In the genomic region with DNA sequence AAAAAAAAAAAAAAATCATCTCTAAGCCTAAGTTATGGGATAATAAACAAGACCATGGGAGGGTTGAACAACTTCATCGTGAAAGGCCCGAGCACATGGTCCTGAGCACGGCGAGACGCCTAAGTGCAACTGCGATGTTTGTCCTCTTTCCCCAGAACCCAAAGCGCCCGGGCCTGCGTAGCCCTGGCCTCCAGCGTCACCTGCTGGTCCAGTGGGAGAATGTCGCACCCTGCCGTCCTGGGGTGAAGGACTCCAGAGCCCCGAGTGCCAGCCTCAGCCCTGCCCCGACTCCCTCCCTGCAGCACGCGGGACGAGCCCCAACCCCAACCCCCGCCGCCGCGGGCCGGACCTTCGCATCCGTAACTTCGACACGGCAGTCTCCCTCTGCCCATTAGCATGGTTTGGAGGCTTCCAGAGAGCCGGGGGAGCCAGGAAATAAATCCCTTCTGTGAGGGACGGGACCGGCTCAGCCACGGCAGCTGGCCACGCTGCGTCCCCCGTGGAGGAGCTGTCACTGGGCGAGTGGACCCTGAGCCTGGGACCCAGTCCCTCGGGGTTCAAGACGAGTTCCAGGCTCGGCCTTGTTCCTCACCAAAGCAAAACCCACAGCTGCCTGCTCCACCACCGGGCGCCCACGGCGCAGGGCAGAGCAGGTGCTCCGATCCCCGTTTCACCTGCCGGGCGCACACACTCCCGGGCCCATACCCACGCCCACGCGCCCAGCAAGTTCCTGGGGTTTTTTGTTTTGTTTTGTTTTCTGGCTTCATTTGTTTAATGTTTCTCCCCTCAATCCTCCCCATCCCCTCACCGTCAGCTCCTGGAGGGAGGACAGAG, we compare ENCODE assay signal across 9 cellular contexts.
DNase-seq lines count a peak whose midpoint lies in the region; ATAC-seq and TF ChIP-seq lines count a peak whose summit lies in the region.
"Had no signal": no experiment of that assay in that cellular context is flagged by ENCODE, and none has a peak within 500 bp of the region (broad histone marks: within the 10 kb centered on the region; RNA-seq: fewer than 3 reads in every experiment).

No MANE protein-coding gene starts in this region.

- H3K18ac ChIP-seq in IMR-90 (ENCODE audit: low read depth, low read length), result no peak overlapping the region

- H3K9ac ChIP-seq in IMR-90 (ENCODE audit: low read depth, low read length), result no peak overlapping the region

- no peaks in the 10 kb centered on the region for H3K36me3 Mint-ChIP-seq in activated naive CD4-positive, alpha-beta T cell treated with anti-CD3 and anti-CD28 coated beads for 36 hours (ENCODE audit: low read depth)
- H3K36me3 Mint-ChIP-seq in glutamatergic neuron (ENCODE audit: unreplicated experiment), result no peaks in the 10 kb centered on the region
- H3K36me3 Mint-ChIP-seq in type B pancreatic cell, result no peaks in the 10 kb centered on the region

- TF ChIP-seq POLR2A in IMR-90 (IDR thresholded peaks at IDR 0.05; ENCODE audit: low read depth, low read length), result peak; percentile 39; the same call in 1 of the 2 replicates

- H3K4me3 Mint-ChIP-seq in activated naive CD4-positive, alpha-beta T cell treated with anti-CD3 and anti-CD28 coated beads for 36 hours, result no peak overlapping the region
- H3K4me3 Mint-ChIP-seq in glutamatergic neuron (ENCODE audit: unreplicated experiment) (peak overlapping the region; percentile 77), type B pancreatic cell (peak overlapping the region; percentile 72)

- H3K4me1 Mint-ChIP-seq in activated naive CD4-positive, alpha-beta T cell treated with anti-CD3 and anti-CD28 coated beads for 36 hours (ENCODE audit: low read depth), result peaks cover 6% of the 10 kb centered on the region
- H3K4me1 Mint-ChIP-seq in glutamatergic neuron (ENCODE audit: low read depth, unreplicated experiment) (peaks cover 2% of the 10 kb centered on the region), type B pancreatic cell (ENCODE audit: unreplicated experiment) (peaks cover 17% of the 10 kb centered on the region)

- H2BK5ac ChIP-seq in IMR-90 (ENCODE audit: low read depth, low read length, poor library complexity, severe bottlenecking), result no peak overlapping the region

- no peak overlapping the region for H4K5ac ChIP-seq in IMR-90 (ENCODE audit: low read depth, low read length)

- H3K79me1 ChIP-seq in IMR-90 (ENCODE audit: low read depth in 1 of 2, low read length in 2 of 2), result no peaks in the 10 kb centered on the region

- H3K4me2 ChIP-seq in IMR-90 (ENCODE audit: low read depth, low read length) (peak overlapping the region; percentile 70), osteoblast (ENCODE audit: insufficient read depth, low read length) (peak overlapping the region; percentile 62)

- ATAC-seq in GM21529 (IDR thresholded peaks at IDR 0.05; ENCODE audit: unreplicated experiment) (peak; percentile 90), IMR-90 (ENCODE audit: low read depth) (peak; percentile 99)

- no peak overlapping the region for H3K27ac Mint-ChIP-seq in activated naive CD4-positive, alpha-beta T cell treated with anti-CD3 and anti-CD28 coated beads for 36 hours
- no peak overlapping the region for H3K27ac Mint-ChIP-seq in glutamatergic neuron (ENCODE audit: unreplicated experiment)
- H3K27ac Mint-ChIP-seq in type B pancreatic cell, result no peak overlapping the region
- H3K27ac Mint-ChIP-seq: stimulated activated naive CD8-positive, alpha-beta T cell treated with anti-CD3 and anti-CD28 coated beads, Interleukin-15, Interleukin-2, amounts not matched to agents 100 ng/mL and 50 ng/mL, for 24 hours had no signal

- H4K20me1 ChIP-seq in IMR-90 (ENCODE audit: insufficient read depth, low read length), result no peaks in the 10 kb centered on the region
- H4K20me1 ChIP-seq in osteoblast (ENCODE audit: insufficient read depth, low read length), result no peaks in the 10 kb centered on the region

- in situ Hi-C loops in IMR-90 (cut with MboI; ENCODE audit: low sequenced_read_pairs), result loop anchor here (10.0 kb wide), 1 partner anchor 536 kb away; no protein-coding TSS in a partner anchor

- dilution Hi-C loops in IMR-90 (cut with HindIII; ENCODE audit: low sequenced_read_pairs, unreplicated experiment), result no loop called here

- no peak overlapping the region for H3K56ac ChIP-seq in IMR-90 (ENCODE audit: extremely low read depth, insufficient read depth, low read length)

- CTCF ChIA-PET in IMR-90 (lab: Yijun Ruan, JAX), result interaction anchor here (0.6 to 0.8 kb wide), 3 partner anchors 143 to 594 kb away, joined by 3 to 4 read pairs (median 3); no protein-coding TSS in a partner anchor
- CTCF ChIA-PET in activated naive CD4-positive, alpha-beta T cell treated with anti-CD3 and anti-CD28 coated beads for 36 hours (lab: Charles Lee), result interaction anchor here (0.6 to 6.4 kb wide), 9 partner anchors 13 to 635 kb away, joined by 3 to 60 read pairs (median 4); no protein-coding TSS in a partner anchor

- H3K4ac ChIP-seq in IMR-90 (ENCODE audit: low read depth, low read length), result no peak overlapping the region

- H3K9me3 ChIP-seq in IMR-90 (ENCODE audit: control insufficient read depth, insufficient read depth, low read length) (no peaks in the 10 kb centered on the region), osteoblast (ENCODE audit: low read depth, low read length) (no peaks in the 10 kb centered on the region)

- H4K8ac ChIP-seq in IMR-90 (ENCODE audit: low read depth in 2 of 2, low read length in 2 of 2), result no peak overlapping the region

- intact Hi-C loops in IMR-90 (cut with micrococcal nuclease), result loop anchor here (1.0 to 2.0 kb wide), 3 partner anchors 90 to 538 kb away; no protein-coding TSS in a partner anchor
- intact Hi-C loops in activated naive CD4-positive, alpha-beta T cell treated with anti-CD3 and anti-CD28 coated beads for 36 hours (cut with micrococcal nuclease), result loop anchor here (1.0 to 5.0 kb wide), 5 partner anchors 94 to 636 kb away; no protein-coding TSS in a partner anchor

- no peaks in the 10 kb centered on the region for H3K79me2 ChIP-seq in osteoblast (ENCODE audit: insufficient read depth, low read length)

- TF ChIP-seq CTCF in IMR-90 (conservative IDR thresholded peaks at IDR 0.05; ENCODE audit: low read depth, low read length) (peak; percentile 96), glutamatergic neuron (IDR thresholded peaks at IDR 0.05; ENCODE audit: partially characterized antibody, unreplicated experiment) (peak; percentile 80), osteoblast (IDR thresholded peaks at IDR 0.05; ENCODE audit: extremely low read depth, low read depth, low read length) (peak; percentile 78), type B pancreatic cell (conservative IDR thresholded peaks at IDR 0.05) (peak; percentile 94)

- H3K36me3 ChIP-seq in IMR-90 (ENCODE audit: control insufficient read depth, insufficient read depth, low read length) (no peaks in the 10 kb centered on the region), osteoblast (ENCODE audit: insufficient read depth, low read length) (no peaks in the 10 kb centered on the region)

- peaks cover 53% of the 10 kb centered on the region for H3K27me3 Mint-ChIP-seq in activated naive CD4-positive, alpha-beta T cell treated with anti-CD3 and anti-CD28 coated beads for 36 hours (ENCODE audit: low read depth)
- H3K27me3 Mint-ChIP-seq in glutamatergic neuron (ENCODE audit: unreplicated experiment) (peaks cover 8% of the 10 kb centered on the region), type B pancreatic cell (peaks cover 75% of the 10 kb centered on the region)

- H2BK20ac ChIP-seq in IMR-90 (ENCODE audit: low read depth, low read length), result no peak overlapping the region

- peak; percentile 99 for TF ChIP-seq RAD21 in IMR-90 (IDR thresholded peaks at IDR 0.05; ENCODE audit: low read length)

- H3K9me1 ChIP-seq in IMR-90 (ENCODE audit: insufficient read depth, low read length), result no peaks in the 10 kb centered on the region

- H3K4me1 ChIP-seq in IMR-90 (ENCODE audit: control insufficient read depth, insufficient read depth, low read length), result peaks cover 3% of the 10 kb centered on the region; the same call in 1 of the 2 replicates
- peaks cover 6% of the 10 kb centered on the region for H3K4me1 ChIP-seq in osteoblast (ENCODE audit: insufficient read depth, low read length)

- H2BK15ac ChIP-seq in IMR-90 (ENCODE audit: low read depth, low read length), result no peak overlapping the region

- DNase-seq in EH (ENCODE audit: low read depth), result peak; percentile 67
- DNase-seq in IMR-90, result peak; percentile 59
- DNase-seq in RKO (ENCODE audit: low spot score), result peak; percentile 74
- DNase-seq in activated naive CD4-positive, alpha-beta T cell treated with anti-CD3 and anti-CD28 coated beads for 36 hours, result peak; percentile 84
- peak; percentile 90 for DNase-seq in glutamatergic neuron
- peak; percentile 93 for DNase-seq in osteoblast (ENCODE audit: insufficient read length, low spot score, missing footprints)
- peak; percentile 81 for DNase-seq in type B pancreatic cell (ENCODE audit: extremely low spot score, unreplicated experiment)

- H3K23ac ChIP-seq in IMR-90 (ENCODE audit: low read depth, low read length), result no peak overlapping the region

- H3K27ac ChIP-seq in IMR-90 (ENCODE audit: insufficient read depth, low read length) (no peak overlapping the region), osteoblast (ENCODE audit: low read depth, low read length) (no peak overlapping the region)

- H3K14ac ChIP-seq in IMR-90 (replicated peaks; ENCODE audit: low read depth, low read length), result no peak overlapping the region

- no peak overlapping the region for H2BK120ac ChIP-seq in IMR-90 (ENCODE audit: low read depth, low read length)

- H2AFZ ChIP-seq in IMR-90 (replicated peaks; ENCODE audit: low read length, poor library complexity), result peak overlapping the region; percentile 87
- peak overlapping the region; percentile 32 for H2AFZ ChIP-seq in osteoblast (ENCODE audit: low read length)

- H3K4me3 ChIP-seq in IMR-90 (ENCODE audit: insufficient read depth, low read depth, low read length) (peak overlapping the region; percentile 4; the same call in 1 of the 2 replicates), osteoblast (ENCODE audit: insufficient read depth, low read length) (peak overlapping the region; percentile 47)

- H4K91ac ChIP-seq in IMR-90 (ENCODE audit: insufficient read depth, low read depth, low read length), result no peak overlapping the region

- H3K9me3 Mint-ChIP-seq in activated naive CD4-positive, alpha-beta T cell treated with anti-CD3 and anti-CD28 coated beads for 36 hours, result no peaks in the 10 kb centered on the region
- H3K9me3 Mint-ChIP-seq in glutamatergic neuron (ENCODE audit: unreplicated experiment) (peaks cover 4% of the 10 kb centered on the region), type B pancreatic cell (no peaks in the 10 kb centered on the region)
- H3K9me3 Mint-ChIP-seq: stimulated activated naive CD8-positive, alpha-beta T cell treated with anti-CD3 and anti-CD28 coated beads, Interleukin-15, Interleukin-2, amounts not matched to agents 100 ng/mL and 50 ng/mL, for 24 hours had no signal

- H3K27me3 ChIP-seq in IMR-90 (ENCODE audit: control insufficient read depth, insufficient read depth, low read length) (peaks cover 60% of the 10 kb centered on the region), osteoblast (ENCODE audit: insufficient read depth, low read length) (peaks cover 56% of the 10 kb centered on the region)

- no peak overlapping the region for H2AK5ac ChIP-seq in IMR-90 (ENCODE audit: low read depth, low read length)

- BruUV-seq in IMR-90 (replicated peaks; lab: Mats Ljungman, UMichigan), result no TSS peak

- peak overlapping the region; percentile 76 for H2AK9ac ChIP-seq in IMR-90 (replicated peaks; ENCODE audit: low read depth, low read length, poor library complexity)

- POLR2A ChIA-PET in IMR-90 (lab: Charles Lee; ENCODE audit: unreplicated experiment), result no interaction called here

- 3% methylated on average over 20 of the region's 50 CpGs; no CpG with 5 or more reads in 1 of the 2 experiments for WGBS in IMR-90 (ENCODE audit: extremely low coverage in 2 of 2, insufficient read length in 1 of 2), 2 experiments
